In the genomic region with DNA sequence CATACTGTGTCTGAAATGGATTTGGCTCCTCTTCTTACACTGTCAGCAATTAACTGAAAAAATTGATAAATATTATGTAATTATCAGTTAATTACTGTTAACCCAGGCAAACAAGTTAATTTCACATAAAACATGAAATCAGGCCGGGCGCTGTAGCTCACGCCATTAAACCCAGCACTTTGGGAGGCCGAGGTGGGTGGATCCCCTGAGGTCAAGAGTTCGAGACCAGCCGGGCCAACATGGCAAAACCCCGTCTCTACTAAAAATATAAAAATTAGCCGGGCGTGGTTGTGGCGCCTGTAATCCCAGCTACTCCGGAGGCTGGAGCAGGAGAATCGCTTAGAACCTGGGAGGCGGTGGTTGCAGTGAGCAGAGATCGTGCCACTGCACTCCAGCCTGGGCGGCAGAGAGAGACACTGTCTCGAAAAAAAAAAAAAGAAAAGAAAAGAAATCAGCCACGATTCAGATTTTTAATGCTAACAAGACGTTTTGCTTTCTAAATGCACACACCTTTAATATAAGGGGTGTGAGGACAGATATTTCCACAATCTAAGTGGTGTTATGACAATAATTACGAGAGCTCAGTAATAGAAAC, we compare ENCODE assay signal across 1 cellular context.
TF ChIP-seq lines count a peak whose summit lies in the region.

No MANE protein-coding gene starts in this region.

TF ChIP-seq in A549, 52 proteins besides CTCF, POLR2A, EP300 and RAD21 (continued from another document):
- TF ChIP-seq, protein P1, sequence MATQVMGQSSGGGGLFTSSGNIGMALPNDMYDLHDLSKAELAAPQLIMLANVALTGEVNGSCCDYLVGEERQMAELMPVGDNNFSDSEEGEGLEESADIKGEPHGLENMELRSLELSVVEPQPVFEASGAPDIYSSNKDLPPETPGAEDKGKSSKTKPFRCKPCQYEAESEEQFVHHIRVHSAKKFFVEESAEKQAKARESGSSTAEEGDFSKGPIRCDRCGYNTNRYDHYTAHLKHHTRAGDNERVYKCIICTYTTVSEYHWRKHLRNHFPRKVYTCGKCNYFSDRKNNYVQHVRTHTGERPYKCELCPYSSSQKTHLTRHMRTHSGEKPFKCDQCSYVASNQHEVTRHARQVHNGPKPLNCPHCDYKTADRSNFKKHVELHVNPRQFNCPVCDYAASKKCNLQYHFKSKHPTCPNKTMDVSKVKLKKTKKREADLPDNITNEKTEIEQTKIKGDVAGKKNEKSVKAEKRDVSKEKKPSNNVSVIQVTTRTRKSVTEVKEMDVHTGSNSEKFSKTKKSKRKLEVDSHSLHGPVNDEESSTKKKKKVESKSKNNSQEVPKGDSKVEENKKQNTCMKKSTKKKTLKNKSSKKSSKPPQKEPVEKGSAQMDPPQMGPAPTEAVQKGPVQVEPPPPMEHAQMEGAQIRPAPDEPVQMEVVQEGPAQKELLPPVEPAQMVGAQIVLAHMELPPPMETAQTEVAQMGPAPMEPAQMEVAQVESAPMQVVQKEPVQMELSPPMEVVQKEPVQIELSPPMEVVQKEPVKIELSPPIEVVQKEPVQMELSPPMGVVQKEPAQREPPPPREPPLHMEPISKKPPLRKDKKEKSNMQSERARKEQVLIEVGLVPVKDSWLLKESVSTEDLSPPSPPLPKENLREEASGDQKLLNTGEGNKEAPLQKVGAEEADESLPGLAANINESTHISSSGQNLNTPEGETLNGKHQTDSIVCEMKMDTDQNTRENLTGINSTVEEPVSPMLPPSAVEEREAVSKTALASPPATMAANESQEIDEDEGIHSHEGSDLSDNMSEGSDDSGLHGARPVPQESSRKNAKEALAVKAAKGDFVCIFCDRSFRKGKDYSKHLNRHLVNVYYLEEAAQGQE (IDR thresholded peaks at IDR 0.05), result no peak
- TF ChIP-seq HOXA7 (CRISPR knock-in tag; IDR thresholded peaks at IDR 0.05), result no peak
- TF ChIP-seq FOSL2 (IDR thresholded peaks at IDR 0.05), result no peak
- no peak for TF ChIP-seq FOSL2 (CRISPR knock-in tag; IDR thresholded peaks at IDR 0.05)
- TF ChIP-seq RCOR1 (IDR thresholded peaks at IDR 0.05; ENCODE audit: low read depth, low read length), result no peak
- TF ChIP-seq ZFP36 (IDR thresholded peaks at IDR 0.05; ENCODE audit: borderline replicate concordance, partially characterized antibody), result no peak
